20 cellular contexts compared by ENCODE assay signal in genomic region chr20:42635699-42636411, GRCh38.
DNase-seq lines count a peak whose midpoint lies in the region; ATAC-seq, FAIRE-seq and TF ChIP-seq lines count a peak whose summit lies in the region.
"Had no signal": no experiment of that assay in that cellular context is flagged by ENCODE, and none has a peak within 500 bp of the region (broad histone marks: within the 10 kb centered on the region; RNA-seq: fewer than 3 reads in every experiment).

No MANE protein-coding gene starts in this region.

- no peak for TF ChIP-seq POLR2A in heart left ventricle (IDR thresholded peaks at IDR 0.05)

- H3K36me3 ChIP-seq in kidney epithelial cell (ENCODE audit: control insufficient read depth, insufficient read depth, low read length) (no peaks in the 10 kb centered on the region), pancreas (no peaks in the 10 kb centered on the region), upper lobe of right lung (no peaks in the 10 kb centered on the region), heart left ventricle (no peaks in the 10 kb centered on the region)
- H3K36me3 ChIP-seq: BLaER1, HAP-1 had no signal

- H3K27me3 ChIP-seq in kidney epithelial cell (ENCODE audit: control insufficient read depth, insufficient read depth, low read length) (no peaks in the 10 kb centered on the region), pancreas (no peaks in the 10 kb centered on the region), upper lobe of right lung (no peaks in the 10 kb centered on the region), heart left ventricle (no peaks in the 10 kb centered on the region)
- H3K27me3 ChIP-seq: BLaER1 had no signal

- no peak for FAIRE-seq in pancreas (lab: Jason Lieb, UNC)
- FAIRE-seq: A549, GM12878, GM19239, HepG2 had no signal

- H3K4me1 ChIP-seq in pancreas (no peaks in the 10 kb centered on the region), upper lobe of right lung (no peaks in the 10 kb centered on the region), heart left ventricle (no peaks in the 10 kb centered on the region)
- H3K4me1 ChIP-seq: A549, BLaER1, HAP-1 had no signal

- DNase-seq in ACHN (peak; percentile 92), kidney epithelial cell (ENCODE audit: low read depth) (peak; percentile 67), pancreas (no peak), upper lobe of right lung (no peak), superior temporal gyrus (ENCODE audit: extremely low spot score) (no peak), heart left ventricle (no peak)
- DNase-seq: CD4-positive, alpha-beta memory T cell; DMS 273 treated with DMSO at 0.1 percent for 48 hours; DMS53; DND-41; EL; GM23248 had no signal

- intact Hi-C loops in pancreas (cut with DNase I): no loop called here
- intact Hi-C loops in upper lobe of right lung (cut with DNase I): no loop called here
- intact Hi-C loops in heart left ventricle (cut with DNase I): no loop called here

- H3K4me3 ChIP-seq in kidney epithelial cell (ENCODE audit: low read depth, low read length): no peak overlapping the region
- no peak overlapping the region for H3K4me3 ChIP-seq in pancreas
- H3K4me3 ChIP-seq in upper lobe of right lung: no peak overlapping the region
- no peak overlapping the region for H3K4me3 ChIP-seq in heart left ventricle
- H3K4me3 ChIP-seq: A549, BLaER1, GM12878, GM23248, HAP-1 had no signal

- ATAC-seq in pancreas: peak in 3 of 4 donors; percentile 63 to 93 (median 66)
- peak; percentile 75 for ATAC-seq in upper lobe of right lung
- ATAC-seq in heart left ventricle: no peak
- ATAC-seq in GM18519 (IDR thresholded peaks at IDR 0.05; ENCODE audit: low FRiP score, unreplicated experiment): no peak
- ATAC-seq: A549, GM12878, HepG2 had no signal

- H3K9me3 ChIP-seq in pancreas (no peaks in the 10 kb centered on the region), upper lobe of right lung (no peaks in the 10 kb centered on the region), heart left ventricle (no peaks in the 10 kb centered on the region)
- H3K9me3 ChIP-seq: A549, BLaER1, HAP-1 had no signal

- WGBS in pancreas, 2 donors: 42 to 45% methylated on average over 6 of the region's 6 CpGs
- WGBS in heart left ventricle, 4 donors: 61 to 64% (median 62%) methylated on average over 6 of the region's 6 CpGs

- in situ Hi-C loops in ACHN (cut with HindIII; ENCODE audit: low pct_ligation_motif_present, low pct_unique_long_range_greater_than_20kb, low sequenced_read_pairs): no loop called here

- H3K27ac ChIP-seq in pancreas (no peak overlapping the region), upper lobe of right lung (no peak overlapping the region), heart left ventricle (no peak overlapping the region)
- H3K27ac ChIP-seq: 22Rv1, A549, BLaER1, GM23248 had no signal

- TF ChIP-seq CTCF in kidney epithelial cell (IDR thresholded peaks at IDR 0.05; ENCODE audit: insufficient read depth, low read length, poor library complexity, severe bottlenecking) (no peak), pancreas (IDR thresholded peaks at IDR 0.05) (no peak), upper lobe of right lung (IDR thresholded peaks at IDR 0.05) (no peak), heart left ventricle (IDR thresholded peaks at IDR 0.05) (no peak)

Comparison
In these comparisons a context has a peak if more than half of its experiments do, and no peak if none do; other contexts are left out.
1. DNase-seq: peak in ACHN (single experiment) and kidney epithelial cell (single experiment); none in pancreas (0 of 6), upper lobe of right lung (single experiment), superior temporal gyrus (single experiment) and heart left ventricle (0 of 5).
2. ATAC-seq: peak in pancreas (3 of 4) and upper lobe of right lung (single experiment); none in heart left ventricle (0 of 4) and GM18519 (single experiment).